ENCODE assay signal across 10 cellular contexts in the genomic region with DNA sequence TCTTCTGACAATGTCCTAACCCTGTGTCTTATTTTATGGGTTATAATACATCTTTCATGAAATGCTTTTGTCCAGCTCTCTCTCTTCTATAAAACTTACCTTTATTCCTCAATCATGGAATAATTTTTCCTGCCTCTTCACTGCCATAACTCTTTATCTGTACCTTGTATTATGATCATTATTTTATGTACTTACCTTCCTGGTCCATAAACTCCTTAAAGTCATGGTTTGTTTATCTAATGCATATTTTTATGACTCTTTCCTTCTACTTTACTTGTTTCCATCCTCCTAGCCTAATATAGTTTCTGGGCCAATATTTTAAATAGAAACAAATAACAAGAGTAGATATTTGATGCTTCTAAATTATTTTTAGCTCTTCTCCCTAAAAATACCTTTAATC.
"Had no signal": no experiment of that assay in that cellular context is flagged by ENCODE, and none has a peak within 500 bp of the region (broad histone marks: within the 10 kb centered on the region; RNA-seq: fewer than 3 reads in every experiment).

No MANE protein-coding gene starts in this region.

- H3K4me3 Mint-ChIP-seq: activated CD4-positive, alpha-beta memory T cell treated with anti-CD3 and anti-CD28 coated beads for 36 hours; memory B cell; neural crest cell had no signal

- DNase-seq: activated CD4-positive, alpha-beta memory T cell treated with anti-CD3 and anti-CD28 coated beads for 36 hours; activated CD4-positive, alpha-beta T cell treated with anti-CD3 and anti-CD28 coated beads for 1 hour; activated naive CD4-positive, alpha-beta T cell treated with Interleukin-2 at 50 U/mL for 16 hours; body of pancreas; glutamatergic neuron; ovary; thyroid gland; uterus had no signal

- H3K27me3 ChIP-seq: body of pancreas, ovary, thyroid gland, uterus had no signal

- H3K27ac ChIP-seq: ovary, thyroid gland, uterus had no signal

- ATAC-seq: body of pancreas had no signal

- H3K36me3 ChIP-seq: ovary, uterus had no signal

- H3K27me3 Mint-ChIP-seq: activated CD4-positive, alpha-beta memory T cell treated with anti-CD3 and anti-CD28 coated beads for 36 hours; memory B cell had no signal

- H3K4me1 Mint-ChIP-seq: neural crest cell had no signal

- H3K4me1 ChIP-seq: body of pancreas, thyroid gland, uterus had no signal

- H3K9me3 Mint-ChIP-seq: activated CD4-positive, alpha-beta memory T cell treated with anti-CD3 and anti-CD28 coated beads for 36 hours; memory B cell; neural crest cell had no signal

- H3K27ac Mint-ChIP-seq: activated CD4-positive, alpha-beta memory T cell treated with anti-CD3 and anti-CD28 coated beads for 36 hours had no signal

- H3K9me3 ChIP-seq: body of pancreas, ovary, thyroid gland, uterus had no signal

- H3K4me3 ChIP-seq: body of pancreas, ovary, thyroid gland, uterus had no signal
